Comparison of ENCODE assay signal across 28 cellular contexts in the genomic region with DNA sequence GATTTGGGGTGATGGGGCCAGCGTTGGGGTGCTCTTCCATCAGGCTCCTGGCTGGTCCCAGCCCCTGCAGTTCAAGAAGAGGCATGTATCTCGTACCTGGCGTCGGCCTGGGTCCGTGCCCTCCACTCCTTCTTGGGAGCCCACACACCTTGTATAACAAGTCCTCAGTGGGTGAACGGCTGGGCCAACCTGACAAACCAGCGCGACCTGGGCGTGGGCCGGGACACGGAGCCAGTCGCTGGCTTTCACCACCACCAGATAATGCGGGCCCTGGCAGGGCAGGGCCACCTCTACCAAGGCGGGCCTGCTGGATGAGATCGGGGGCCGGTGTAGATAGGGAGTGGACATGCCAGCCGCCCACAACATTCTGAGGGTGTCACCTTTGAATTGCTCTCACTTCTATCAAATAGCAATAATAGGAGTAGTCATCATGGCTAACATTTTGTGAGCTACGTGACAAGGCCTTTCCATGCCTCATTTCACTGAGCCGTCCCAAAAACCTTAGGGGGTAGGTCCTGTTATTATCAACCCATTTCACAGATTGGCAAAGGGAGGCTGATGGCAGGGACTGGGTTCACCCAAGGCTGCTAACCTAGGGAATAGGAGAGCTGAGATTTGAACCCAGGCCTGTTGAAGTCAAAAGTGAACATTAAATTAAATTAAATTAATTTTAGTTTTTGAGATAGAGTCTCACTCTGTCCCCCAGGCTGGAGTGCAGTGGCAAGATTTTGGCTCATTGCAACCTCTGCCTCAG. TPM values are rescaled to one million over a fixed set of nuclear protein-coding genes. Genes with fewer than 3 reads are reported as not detected.
"Had no signal": no experiment of that assay in that cellular context is flagged by ENCODE, and none has a peak within 500 bp of the region (broad histone marks: within the 10 kb centered on the region; RNA-seq: fewer than 3 reads in every experiment).

No MANE protein-coding gene starts in this region.

- H3K79me2 ChIP-seq: parathyroid adenoma had no signal

- H3K36me3 ChIP-seq: esophagus muscularis mucosa, heart right ventricle, lower lobe of right lung, neural progenitor cell, right atrium auricular region, sigmoid colon, spleen, transverse colon, upper lobe of right lung, vagina had no signal

- FAIRE-seq: colon had no signal

- H3K4me2 ChIP-seq: neural progenitor cell had no signal

- DNase-seq: dorsolateral prefrontal cortex; effector CD4-positive, alpha-beta T cell; foreskin melanocyte; glutamatergic neuron; heart right ventricle; hippocampal formation; immature natural killer cell; islet precursor cell; left ventricle myocardium superior; lower lobe of right lung; sigmoid colon; spleen; stimulated activated CD4-positive, alpha-beta T cell treated with anti-CD3 and anti-CD28 coated beads, Interleukin-4, amount 100 ng/mL, for 4 hours; stimulated activated naive CD8-positive, alpha-beta T cell treated with anti-CD3 and anti-CD28 coated beads, Interleukin-15, Interleukin-2, amounts not matched to agents 100 U/mL and 50 U/mL, for 24 hours; transverse colon; upper lobe of right lung had no signal

- H3K4me1 ChIP-seq: neural progenitor cell, parathyroid adenoma, upper lobe of right lung had no signal

- H3K27ac ChIP-seq: dorsolateral prefrontal cortex, esophagus muscularis mucosa, heart right ventricle, lower lobe of right lung, neural progenitor cell, parathyroid adenoma, right atrium auricular region, sigmoid colon, spleen, transverse colon, upper lobe of right lung, vagina had no signal

- H3K27me3 ChIP-seq: neural progenitor cell, vagina had no signal

- H3K4me3 ChIP-seq: dorsolateral prefrontal cortex, esophagus muscularis mucosa, heart right ventricle, lower lobe of right lung, neural progenitor cell, right atrium auricular region, sigmoid colon, spleen, transverse colon, upper lobe of right lung, vagina had no signal

- H2AFZ ChIP-seq: neural progenitor cell, parathyroid adenoma had no signal

- H3K9ac ChIP-seq: neural progenitor cell, parathyroid adenoma had no signal

- ATAC-seq: heart right ventricle; left ventricle myocardium superior; lower lobe of right lung; stimulated activated memory B cell treated with anti-CD40 and anti-IgM and Interleukin-4, amounts not matched to agents 10 μg/mL and 1 μg/mL and 100 μg/mL, for 72 hours; stimulated activated naive CD8-positive, alpha-beta T cell treated with anti-CD3 and anti-CD28 coated beads, Interleukin-15, Interleukin-2, amounts not matched to agents 100 U/mL and 50 U/mL, for 24 hours; upper lobe of right lung had no signal

- H3K9me3 ChIP-seq: upper lobe of right lung, vagina had no signal

RNA-seq across cellular contexts. Expression of gene CYP4F22, which starts 3.5 kb away (rescaled TPM):
- total RNA-seq: cerebellum, esophagus muscularis mucosa, heart right ventricle, left ventricle myocardium superior, osteoblast, progenitor cell of endocrine pancreas, right atrium auricular region, sigmoid colon, skeletal muscle tissue, transverse colon, upper lobe of right lung had no signal
- polyA plus RNA-seq: heart right ventricle had no signal

RNA-seq across cellular contexts. Expression of gene PGLYRP2, which starts 32.5 kb away (rescaled TPM):
- total RNA-seq: cerebellum, esophagus muscularis mucosa, heart right ventricle, left ventricle myocardium superior, lower lobe of right lung, mononuclear cell, osteoblast, progenitor cell of endocrine pancreas, right atrium auricular region, sigmoid colon, skeletal muscle tissue, transverse colon, upper lobe of right lung, vagina had no signal
- polyA plus RNA-seq: heart right ventricle had no signal

RNA-seq across cellular contexts. Expression of gene RASAL3, which starts 47.5 kb away (rescaled TPM):
- total RNA-seq: progenitor cell of endocrine pancreas had no signal
